In the genomic region with DNA sequence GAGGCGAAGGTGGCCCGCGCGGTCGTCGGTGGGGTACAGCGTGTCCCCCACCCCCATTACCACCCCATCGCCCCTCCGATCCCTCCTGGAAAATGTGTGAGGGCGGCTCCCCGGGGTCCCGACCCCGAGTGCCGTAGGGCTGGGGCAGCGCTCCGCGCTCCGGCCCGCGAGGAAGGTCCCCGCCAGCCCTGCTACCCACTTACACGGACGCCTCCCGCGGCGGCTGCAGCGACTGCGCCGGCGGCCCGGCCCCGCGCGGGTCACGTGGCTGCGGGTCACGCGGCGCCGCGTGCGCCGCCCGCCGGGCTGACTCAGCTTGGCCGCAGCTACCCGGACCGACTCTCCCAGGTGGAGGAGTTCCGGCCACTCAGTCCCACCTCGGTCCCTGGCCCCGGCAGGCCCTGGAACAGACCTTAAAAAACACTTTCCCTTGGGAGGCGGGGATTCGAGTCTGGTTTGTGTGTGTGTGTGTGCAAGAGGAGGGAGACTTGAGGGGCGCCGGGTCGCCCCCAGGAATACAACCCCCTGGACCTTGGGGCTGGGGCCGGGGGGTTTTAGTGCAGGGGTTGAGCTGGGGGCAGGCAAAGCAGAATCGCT, we compare ENCODE assay signal across 8 cellular contexts. TPM values are rescaled to one million over a fixed set of nuclear protein-coding genes. Genes with fewer than 3 reads are reported as not detected.
A peak's percentile ranks its signal among the peaks of the same experiment; 100 is the strongest.
DNase-seq lines count a peak whose midpoint lies in the region; ATAC-seq and TF ChIP-seq lines count a peak whose summit lies in the region.

A gene (minus strand): TSS at position 236 of the 597 bp plus-strand sequence. CDS start 992 bp downstream, outside the sequence.

- H3K27me3 ChIP-seq in ascending aorta (no peaks in the 10 kb centered on the region), right cardiac atrium (ENCODE audit: control insufficient read depth, insufficient read depth) (no peaks in the 10 kb centered on the region), aorta (ENCODE audit: control insufficient read depth in 1 of 2, insufficient read depth in 2 of 2, low read length in 1 of 2) (no peaks in the 10 kb centered on the region)

- intact Hi-C loops in ascending aorta (cut with DNase I) (loop anchor here (2.0 to 10.0 kb wide), 4 partner anchors 52 to 872 kb away; a partner anchor contains a TSS), right cardiac atrium (cut with DNase I) (loop anchor here in 1 of 4 donors (5.0 to 10.0 kb wide), 2 partner anchors 52 to 129 kb away; no protein-coding TSS in a partner anchor), aorta (cut with DNase I) (loop anchor here (5.0 to 10.0 kb wide), 5 partner anchors 44 to 134 kb away; no protein-coding TSS in a partner anchor)

- H3K4me1 ChIP-seq in ascending aorta (peaks cover 2 to 16% of the 10 kb centered on the region in 2 donors), right cardiac atrium (ENCODE audit: control insufficient read depth, insufficient read depth, low read length) (peaks cover 4% of the 10 kb centered on the region), aorta (ENCODE audit: control insufficient read depth in 1 of 2, insufficient read depth in 2 of 2, low read length in 2 of 2) (no peaks in the 10 kb centered on the region)

- H3K27ac ChIP-seq in ascending aorta (peak within 1 kb of the TSS; percentile 83 to 84), right cardiac atrium (ENCODE audit: low read length) (peak within 1 kb of the TSS; percentile 73), aorta (ENCODE audit: low read depth in 1 of 2, low read length in 2 of 2) (peak within 1 kb of the TSS in 1 of 2 donors; percentile 69)

- DNase-seq in ELR (ENCODE audit: low read depth) (peak; percentile 88), Kasumi-1 (lab: John Stamatoyannopoulos, UW) (peak; percentile 41 to 46), T-helper 2 cell (peak; percentile 48 to 75 (median 57)), ascending aorta (ENCODE audit: low spot score in 2 of 2) (peak; percentile 51 to 92), right cardiac atrium (peak; percentile 83 to 94 (median 93)), putamen (ENCODE audit: low spot score) (peak; percentile 84), aorta (peak; percentile 89 to 93)

- H3K9me3 ChIP-seq in ascending aorta (no peaks in the 10 kb centered on the region), right cardiac atrium (ENCODE audit: control insufficient read depth, low read length) (no peaks in the 10 kb centered on the region), aorta (ENCODE audit: control insufficient read depth, low read length) (no peaks in the 10 kb centered on the region)

- ATAC-seq in GM21737 (IDR thresholded peaks at IDR 0.05; ENCODE audit: unreplicated experiment), result peak; percentile 65
- peak; percentile 88 to 93 for ATAC-seq in right cardiac atrium
- ATAC-seq in aorta (ENCODE audit: low FRiP score), result peak; percentile 93

- TF ChIP-seq CTCF in ascending aorta (IDR thresholded peaks at IDR 0.05), result peak in 1 of 3 experiments; percentile 52

- H3K4me3 ChIP-seq in ascending aorta (peak within 1 kb of the TSS; percentile 68 to 92), right cardiac atrium (ENCODE audit: low read length) (peak within 1 kb of the TSS; percentile 70), aorta (ENCODE audit: low read length in 2 of 2) (peak within 1 kb of the TSS; percentile 63 to 83)

- H3K36me3 ChIP-seq in ascending aorta (no peaks in the 10 kb centered on the region), aorta (ENCODE audit: control insufficient read depth in 1 of 2, insufficient read depth in 2 of 2, low read length in 1 of 2) (no peaks in the 10 kb centered on the region)

- 1% methylated on average over 58 of the region's 58 CpGs for WGBS in right cardiac atrium
- 1% methylated on average over 58 of the region's 58 CpGs for WGBS in aorta, 2 donors

RNA-seq across cellular contexts. Expression of the gene that starts here (rescaled TPM):
- 185 TPM for total RNA-seq in ascending aorta
- 10 to 100 TPM; 16.9 to 22.5 (median 19.2) TPM for total RNA-seq in right cardiac atrium
- polyA plus RNA-seq in right cardiac atrium, result 12.1 TPM
- total RNA-seq in aorta, result 10 to 100 TPM; 18.7 to 21.5 TPM
- polyA plus RNA-seq in aorta, result 10 to 100 TPM; 13.0 to 24.0 TPM
